1 cellular context compared by ENCODE assay signal in genomic region chr11:10885703-10886363, GRCh38.
TF ChIP-seq lines count a peak whose summit lies in the region.

No MANE protein-coding gene starts in this region.

TF ChIP-seq in SK-N-SH, 30 proteins besides CTCF, POLR2A, EP300 and RAD21 (continued from another document):
- 0 out of 2 replicates have a peak, but pooled peaks have one; percentile 47 for TF ChIP-seq RFX5 (IDR thresholded peaks at IDR 0.05; ENCODE audit: low read length)
- peak; percentile 45; the same call in 1 of the 2 replicates for TF ChIP-seq NFIC (IDR thresholded peaks at IDR 0.05; ENCODE audit: borderline replicate concordance)
- peak; percentile 37; the same call in 1 of the 2 replicates for TF ChIP-seq POLR2AphosphoS5 (IDR thresholded peaks at IDR 0.05; ENCODE audit: low read depth, low read length)
- TF ChIP-seq JUND (IDR thresholded peaks at IDR 0.05) = 0 out of 2 replicates have a peak, but pooled peaks have one; percentile 5
- peak; percentile 98 for TF ChIP-seq RXRA (IDR thresholded peaks at IDR 0.05; ENCODE audit: borderline replicate concordance, low read depth)
- no peak for TF ChIP-seq USF2 (IDR thresholded peaks at IDR 0.05; ENCODE audit: borderline replicate concordance, low read depth, low read length)
- no peak for TF ChIP-seq MEF2A (IDR thresholded peaks at IDR 0.05; ENCODE audit: borderline replicate concordance, low read depth)
